ENCODE assay signal across 24 cellular contexts in the genomic region with DNA sequence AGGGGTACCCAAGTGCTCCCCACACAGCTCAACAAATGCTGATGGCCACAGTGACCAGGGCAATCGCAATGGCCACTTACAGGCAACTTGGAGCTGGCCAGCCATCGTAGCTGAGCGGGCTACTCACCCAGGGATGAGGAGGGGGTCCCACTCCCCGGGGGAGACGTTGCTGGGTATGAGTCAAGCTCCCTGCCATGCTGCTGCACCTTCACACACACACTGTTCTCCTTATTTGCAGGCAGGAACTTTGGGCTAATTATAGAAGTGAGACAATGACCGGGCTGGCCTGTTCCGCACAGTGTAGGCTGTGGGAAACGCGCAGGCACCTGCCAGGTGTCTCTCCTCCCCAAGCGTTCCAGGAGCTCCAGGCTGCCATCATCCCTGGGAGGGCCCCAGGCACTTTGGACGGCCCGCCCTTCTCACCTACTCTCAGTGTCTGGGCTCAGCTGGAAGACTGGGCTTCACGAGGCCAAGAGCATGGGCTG.
DNase-seq lines count a peak whose midpoint lies in the region; ATAC-seq, FAIRE-seq and TF ChIP-seq lines count a peak whose summit lies in the region.
"Had no signal": no experiment of that assay in that cellular context is flagged by ENCODE, and none has a peak within 500 bp of the region (broad histone marks: within the 10 kb centered on the region; RNA-seq: fewer than 3 reads in every experiment).

No MANE protein-coding gene starts in this region.

- no peak overlapping the region for H2AFZ ChIP-seq in neuronal stem cell (ENCODE audit: low read length)

- DNase-seq in DMS153 treated with DMSO at 0.1 percent for 48 hours (lab: John Stamatoyannopoulos, UW; ENCODE audit: unreplicated experiment) (peak; percentile 14), NCI-H345 treated with DMSO at 0.1 percent for 48 hours (lab: John Stamatoyannopoulos, UW; ENCODE audit: unreplicated experiment) (peak; percentile 8), left ventricle myocardium superior (no peak), neuronal stem cell (ENCODE audit: low spot score) (no peak), NCI-H1694 (lab: John Stamatoyannopoulos, UW) (no peak), putamen (ENCODE audit: low spot score) (no peak), Calu3 (no peak), small intestine (no peak)
- DNase-seq: activated CD4-positive, alpha-beta T cell treated with anti-CD3 and anti-CD28 coated beads for 36 hours; activated CD8-positive, alpha-beta memory T cell treated with anti-CD3 and anti-CD28 coated beads for 24 hours; activated naive CD4-positive, alpha-beta T cell treated with Interleukin-2 at 50 U/mL for 16 hours; activated T-cell treated with anti-CD3 and anti-CD28 coated beads, Interleukin-2, amount 50 U/mL, for 1 hour; esophagus squamous epithelium; HCEC 1CT; hypothalamus; Kasumi-1; NCI-H1930; stimulated activated CD4-positive, alpha-beta T cell treated with anti-CD3 and anti-CD28 coated beads, Interleukin-4, amount 100 ng/mL, for 24 hours; stimulated activated naive B cell treated with anti-CD40 and anti-IgM and Interleukin-4, amounts not matched to agents 10 μg/mL and 1 μg/mL and 100 μg/mL, for 72 hours had no signal

- no peak overlapping the region for H2BK12ac ChIP-seq in neuronal stem cell (ENCODE audit: low read length)

- H3K9me3 ChIP-seq in neuronal stem cell (replicated peaks in 1 of 2; ENCODE audit: control insufficient read depth in 2 of 2, insufficient read depth in 1 of 2, low read depth in 1 of 2, low read length in 2 of 2) (no peaks in the 10 kb centered on the region), small intestine (ENCODE audit: control insufficient read depth, low read depth) (no peaks in the 10 kb centered on the region)
- H3K9me3 ChIP-seq: neutrophil had no signal

- no peak for FAIRE-seq in small intestine (lab: Jason Lieb, UNC)
- FAIRE-seq: frontal cortex had no signal

- H3K27me3 ChIP-seq in neuronal stem cell (ENCODE audit: control insufficient read depth in 3 of 3, insufficient read depth in 3 of 3, low read depth in 1 of 3, low read length in 3 of 3) (no peaks in the 10 kb centered on the region), small intestine (ENCODE audit: control insufficient read depth in 2 of 2, insufficient read depth in 2 of 2, low read length in 2 of 2) (no peaks in the 10 kb centered on the region)
- H3K27me3 ChIP-seq: BLaER1 treated with 17β-estradiol and CSF1 and Interleukin-3, amounts not matched to agents 10 nM and 100 nM; neutrophil had no signal

- peak; percentile 91 for ATAC-seq in left ventricle myocardium superior
- ATAC-seq: activated CD4-positive, alpha-beta T cell treated with anti-CD3 and anti-CD28 coated beads for 36 hours; stimulated activated naive B cell treated with anti-CD40 and anti-IgM and Interleukin-4, amounts not matched to agents 10 μg/mL and 1 μg/mL and 100 μg/mL, for 72 hours had no signal

- no peak overlapping the region for H3K14ac ChIP-seq in neuronal stem cell (ENCODE audit: low read length)

- no peak overlapping the region for H3K4me2 ChIP-seq in neuronal stem cell (ENCODE audit: insufficient read depth, low read length, poor library complexity, severe bottlenecking)
- H3K4me2 ChIP-seq: BLaER1 treated with 17β-estradiol and CSF1 and Interleukin-3, amounts not matched to agents 10 nM and 100 nM had no signal

- H3K9ac ChIP-seq in neuronal stem cell (ENCODE audit: low read depth, low read length, poor library complexity) = no peak overlapping the region
- H3K9ac ChIP-seq: BLaER1 treated with 17β-estradiol and CSF1 and Interleukin-3, amounts not matched to agents 10 nM and 100 nM had no signal

- H3K36me3 ChIP-seq in neuronal stem cell (replicated peaks in 1 of 2; ENCODE audit: control insufficient read depth in 2 of 2, insufficient read depth in 2 of 2, low read length in 2 of 2) = no peaks in the 10 kb centered on the region
- no peaks in the 10 kb centered on the region for H3K36me3 ChIP-seq in small intestine (ENCODE audit: control insufficient read depth in 2 of 2, insufficient read depth in 2 of 2, low read length in 2 of 2)
- H3K36me3 ChIP-seq: BLaER1 treated with 17β-estradiol and CSF1 and Interleukin-3, amounts not matched to agents 10 nM and 100 nM; esophagus squamous epithelium; neutrophil had no signal

- no peak overlapping the region for H3K23ac ChIP-seq in neuronal stem cell (ENCODE audit: low read depth, low read length, poor library complexity)

- peak overlapping the region; percentile 84 for H2BK15ac ChIP-seq in neuronal stem cell (ENCODE audit: low read length)

- no peak overlapping the region for H2BK120ac ChIP-seq in neuronal stem cell (ENCODE audit: low read depth, low read length)

- H3K36me3 Mint-ChIP-seq in Calu3 (ENCODE audit: insufficient read depth, unreplicated experiment) = no peaks in the 10 kb centered on the region

- H3K9me3 Mint-ChIP-seq in Calu3 (ENCODE audit: low read depth, unreplicated experiment) = peaks cover 3% of the 10 kb centered on the region

- H3K27me3 Mint-ChIP-seq in Calu3 (ENCODE audit: unreplicated experiment) = peaks cover 82% of the 10 kb centered on the region

- no peak overlapping the region for H2BK5ac ChIP-seq in neuronal stem cell (ENCODE audit: low read length)

- no peak overlapping the region for H3K27ac Mint-ChIP-seq in Calu3 (ENCODE audit: unreplicated experiment)
- H3K27ac Mint-ChIP-seq: activated CD4-positive, alpha-beta T cell treated with anti-CD3 and anti-CD28 coated beads for 36 hours; stimulated activated naive B cell treated with anti-CD40 and anti-IgM and Interleukin-4, amounts not matched to agents 10 μg/mL and 1 μg/mL and 100 μg/mL, for 72 hours had no signal

- TF ChIP-seq CTCF in Calu3 (IDR thresholded peaks at IDR 0.05; ENCODE audit: unreplicated experiment) = no peak

- H3K18ac ChIP-seq in neuronal stem cell (ENCODE audit: low read length) = peak overlapping the region; percentile 39

- intact Hi-C loops in left ventricle myocardium superior (cut with micrococcal nuclease) = no loop called here
- intact Hi-C loops in Calu3 (cut with micrococcal nuclease; ENCODE audit: unreplicated experiment) = no loop called here

- H4K8ac ChIP-seq in neuronal stem cell (ENCODE audit: low read depth, low read length) = no peak overlapping the region

- no TSS peak for BruUV-seq in Calu3 (replicated peaks; lab: Mats Ljungman, UMichigan)

- no peak overlapping the region for H3K4me3 Mint-ChIP-seq in Calu3 (ENCODE audit: low read depth, unreplicated experiment)
- H3K4me3 Mint-ChIP-seq: activated CD4-positive, alpha-beta T cell treated with anti-CD3 and anti-CD28 coated beads for 36 hours; stimulated activated naive B cell treated with anti-CD40 and anti-IgM and Interleukin-4, amounts not matched to agents 10 μg/mL and 1 μg/mL and 100 μg/mL, for 72 hours had no signal

- CTCF ChIA-PET in Calu3 (lab: Charles Lee) = no interaction called here

- H3K4me1 ChIP-seq in neuronal stem cell (ENCODE audit: control insufficient read depth in 2 of 2, insufficient read depth in 1 of 2, low read depth in 1 of 2, low read length in 2 of 2) (peaks cover 10 to 11% of the 10 kb centered on the region in 2 donors), small intestine (ENCODE audit: control insufficient read depth in 2 of 2, insufficient read depth in 1 of 2, low read depth in 1 of 2, low read length in 1 of 2) (no peaks in the 10 kb centered on the region)
- H3K4me1 ChIP-seq: BLaER1 treated with 17β-estradiol and CSF1 and Interleukin-3, amounts not matched to agents 10 nM and 100 nM; esophagus squamous epithelium had no signal

- H3K27ac ChIP-seq in neuronal stem cell (replicated peaks; ENCODE audit: low read length) = no peak overlapping the region
- H3K27ac ChIP-seq in small intestine (ENCODE audit: low read depth in 1 of 2, low read length in 1 of 2) = no peak overlapping the region
- H3K27ac ChIP-seq: BLaER1 treated with 17β-estradiol and CSF1 and Interleukin-3, amounts not matched to agents 10 nM and 100 nM; coronary artery; esophagus squamous epithelium; neutrophil; SK-N-MC had no signal

- no peak overlapping the region for H3K4ac ChIP-seq in neuronal stem cell (ENCODE audit: low read length)

- no CpG with 5 or more reads among the region's 13 CpGs for WGBS in neuronal stem cell (ENCODE audit: extremely low coverage in 2 of 2, insufficient read length in 2 of 2, insufficient replicate concordance in 1 of 2), 2 donors
- WGBS in small intestine, 3 donors = 54 to 65% (median 56%) methylated on average over 13 of the region's 13 CpGs

- peak overlapping the region; percentile 26 for H2AK5ac ChIP-seq in neuronal stem cell (ENCODE audit: low read depth, low read length)

- no peaks in the 10 kb centered on the region for H3K79me1 ChIP-seq in neuronal stem cell (ENCODE audit: low read depth, low read length)

- no peaks in the 10 kb centered on the region for H3K4me1 Mint-ChIP-seq in Calu3 (ENCODE audit: low read depth, unreplicated experiment)
- H3K4me1 Mint-ChIP-seq: activated CD4-positive, alpha-beta T cell treated with anti-CD3 and anti-CD28 coated beads for 36 hours; stimulated activated naive B cell treated with anti-CD40 and anti-IgM and Interleukin-4, amounts not matched to agents 10 μg/mL and 1 μg/mL and 100 μg/mL, for 72 hours had no signal

- H4K91ac ChIP-seq in neuronal stem cell (ENCODE audit: low read depth, low read length, poor library complexity) = no peak overlapping the region

- no peak overlapping the region for H3K4me3 ChIP-seq in neuronal stem cell (ENCODE audit: low read length in 2 of 2)
- no peak overlapping the region for H3K4me3 ChIP-seq in small intestine (ENCODE audit: low read depth in 1 of 2, low read length in 2 of 2)
- H3K4me3 ChIP-seq: BLaER1 treated with 17β-estradiol and CSF1 and Interleukin-3, amounts not matched to agents 10 nM and 100 nM; coronary artery; esophagus squamous epithelium; SK-N-MC had no signal

Comparison
In these comparisons a context has a peak if more than half of its experiments do, and no peak if none do; other contexts are left out.
1. DNase-seq: peak in DMS153 treated with DMSO at 0.1 percent for 48 hours (single experiment) and NCI-H345 treated with DMSO at 0.1 percent for 48 hours (single experiment); none in left ventricle myocardium superior (single experiment), neuronal stem cell (single experiment), NCI-H1694 (single experiment), putamen (single experiment), Calu3 (single experiment) and small intestine (single experiment).